Comparison of ENCODE assay signal across 26 cellular contexts in the genomic region with DNA sequence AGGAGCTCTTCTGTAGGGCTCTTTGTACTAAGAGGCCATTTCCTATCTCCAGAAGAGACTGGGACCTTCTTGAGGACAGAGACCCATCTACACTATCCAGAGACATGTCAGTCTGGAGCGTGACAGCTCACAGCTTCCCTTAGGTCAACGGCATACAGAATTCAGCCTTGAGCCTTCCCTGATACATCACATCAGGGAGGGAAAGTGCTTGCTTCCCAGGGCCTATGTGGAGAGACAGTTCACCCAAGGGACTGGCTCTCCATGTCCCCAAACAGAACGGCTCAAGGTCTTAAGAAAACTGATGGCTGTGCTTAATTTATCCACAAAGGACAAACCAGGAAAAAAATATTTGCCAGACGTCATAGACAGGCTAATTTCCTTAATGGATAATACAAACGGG.
"Had no signal": no experiment of that assay in that cellular context is flagged by ENCODE, and none has a peak within 500 bp of the region (broad histone marks: within the 10 kb centered on the region; RNA-seq: fewer than 3 reads in every experiment).

No MANE protein-coding gene starts in this region.

- DNase-seq: colonic mucosa; effector CD8-positive, alpha-beta T cell; erythroblast; esophagus squamous epithelium; foreskin melanocyte; glutamatergic neuron; heart right ventricle; hippocampal formation; left cardiac atrium; left lung; lower lobe of right lung; naive thymus-derived CD8-positive, alpha-beta T cell; nephron progenitor cell; occipital lobe; ovary; posterior cingulate gyrus; small intestine; stimulated activated CD4-positive, alpha-beta T cell treated with anti-CD3 and anti-CD28 coated beads, Interleukin-12 subunit alpha, Interleukin-12 subunit beta, amount 100 ng/mL, for 4 hours; stimulated activated CD4-positive, alpha-beta T cell treated with anti-CD3 and anti-CD28 coated beads, Interleukin-1b, Interleukin-23, amount 100 ng/mL, for 48 hours; stimulated activated CD4-positive, alpha-beta T cell treated with anti-CD3 and anti-CD28 coated beads, Interleukin-4, amount 100 ng/mL, for 1 hour; stimulated activated naive CD8-positive, alpha-beta T cell treated with anti-CD3 and anti-CD28 coated beads, Interleukin-15, Interleukin-2, amounts not matched to agents 100 U/mL and 50 U/mL, for 24 hours; thyroid gland; trophoblast cell had no signal

- H3K4me3 ChIP-seq: colonic mucosa, esophagus squamous epithelium, heart right ventricle, left lung, lower lobe of right lung, ovary, thyroid gland had no signal

- H3K4me3 Mint-ChIP-seq: central memory CD8-positive, alpha-beta T cell; dendritic cell treated with granulocyte-macrophage colony-stimulating factor and Interleukin-4, amounts not matched to agents 40 ng/mL and 50 ng/mL, for 4 days; naive thymus-derived CD8-positive, alpha-beta T cell; nephron progenitor cell; stimulated activated memory B cell treated with anti-CD40 and anti-IgM and Interleukin-4, amounts not matched to agents 10 μg/mL and 1 μg/mL and 100 μg/mL, for 72 hours had no signal

- H3K4me1 ChIP-seq: colonic mucosa, esophagus squamous epithelium, heart right ventricle, left lung, lower lobe of right lung, thyroid gland had no signal

- H3K9me3 ChIP-seq: colonic mucosa, esophagus squamous epithelium, heart right ventricle, left lung, lower lobe of right lung, ovary, thyroid gland had no signal

- H3K27me3 ChIP-seq: colonic mucosa, esophagus squamous epithelium, heart right ventricle, left lung, ovary, thyroid gland had no signal

- H3K4me1 Mint-ChIP-seq: central memory CD8-positive, alpha-beta T cell had no signal

- H3K27me3 Mint-ChIP-seq: central memory CD8-positive, alpha-beta T cell; dendritic cell treated with granulocyte-macrophage colony-stimulating factor and Interleukin-4, amounts not matched to agents 40 ng/mL and 50 ng/mL, for 4 days; naive thymus-derived CD8-positive, alpha-beta T cell; stimulated activated memory B cell treated with anti-CD40 and anti-IgM and Interleukin-4, amounts not matched to agents 10 μg/mL and 1 μg/mL and 100 μg/mL, for 72 hours had no signal

- H3K27ac Mint-ChIP-seq: dendritic cell treated with granulocyte-macrophage colony-stimulating factor and Interleukin-4, amounts not matched to agents 40 ng/mL and 50 ng/mL, for 4 days; nephron progenitor cell; stimulated activated memory B cell treated with anti-CD40 and anti-IgM and Interleukin-4, amounts not matched to agents 10 μg/mL and 1 μg/mL and 100 μg/mL, for 72 hours had no signal

- H3K27ac ChIP-seq: colonic mucosa, esophagus squamous epithelium, left lung, lower lobe of right lung, ovary, thyroid gland had no signal

- ATAC-seq: left lung; lower lobe of right lung; naive thymus-derived CD8-positive, alpha-beta T cell; stimulated activated memory B cell treated with anti-CD40 and anti-IgM and Interleukin-4, amounts not matched to agents 10 μg/mL and 1 μg/mL and 100 μg/mL, for 72 hours; stimulated activated naive CD8-positive, alpha-beta T cell treated with anti-CD3 and anti-CD28 coated beads, Interleukin-15, Interleukin-2, amounts not matched to agents 100 U/mL and 50 U/mL, for 24 hours had no signal

- H3K9me3 Mint-ChIP-seq: central memory CD8-positive, alpha-beta T cell; dendritic cell treated with granulocyte-macrophage colony-stimulating factor and Interleukin-4, amounts not matched to agents 40 ng/mL and 50 ng/mL, for 4 days; naive thymus-derived CD8-positive, alpha-beta T cell; nephron progenitor cell; stimulated activated memory B cell treated with anti-CD40 and anti-IgM and Interleukin-4, amounts not matched to agents 10 μg/mL and 1 μg/mL and 100 μg/mL, for 72 hours had no signal

- H3K36me3 ChIP-seq: ovary had no signal
